In the genomic region with DNA sequence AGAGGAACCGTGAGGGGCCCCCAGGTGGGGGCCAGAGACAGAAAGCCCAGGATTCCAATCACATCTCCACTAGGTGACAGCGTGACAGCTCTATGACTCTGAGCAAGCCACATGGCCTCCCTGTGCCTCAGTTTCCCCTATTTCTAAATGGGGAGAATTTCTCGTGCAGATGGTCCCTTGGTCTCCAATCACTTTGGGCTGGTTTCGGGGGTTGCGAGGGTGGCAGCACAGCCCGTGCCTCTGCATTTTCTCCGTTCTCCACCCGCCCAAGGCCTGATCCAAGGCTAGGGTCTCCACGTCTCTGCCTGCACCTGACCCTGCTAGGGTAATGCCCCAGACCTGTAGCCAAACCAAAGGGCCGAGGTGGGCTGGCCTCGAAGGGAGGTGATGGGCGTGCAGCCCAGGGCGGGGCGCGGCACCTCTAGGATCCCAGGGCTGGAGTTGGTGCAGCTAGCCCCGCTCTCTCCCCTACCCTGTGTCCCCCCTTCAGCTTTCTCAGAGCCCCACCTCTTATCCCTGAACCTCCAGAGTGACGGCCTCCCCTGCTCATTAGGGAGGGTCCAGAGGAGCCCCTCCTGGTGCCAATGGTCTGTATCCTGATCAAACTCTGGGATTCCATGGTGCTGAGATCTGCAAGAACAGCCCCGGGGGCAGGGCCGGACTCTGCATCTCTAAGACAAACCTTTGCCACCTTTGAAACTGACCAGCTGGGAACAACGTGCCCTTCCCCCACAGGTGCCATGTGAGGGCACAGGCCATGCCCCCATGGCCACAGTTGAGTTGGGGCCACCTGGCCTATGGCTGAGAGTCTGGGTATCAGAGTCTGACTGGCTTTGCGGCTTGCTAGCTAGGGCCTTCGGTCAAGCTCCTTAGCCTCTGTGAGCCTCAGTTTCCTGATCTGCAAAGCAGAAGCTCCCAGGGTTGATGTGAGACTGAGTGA, we compare ENCODE assay signal across 8 cellular contexts. TPM values are rescaled to one million over a fixed set of nuclear protein-coding genes. Genes with fewer than 3 reads are reported as not detected.
DNase-seq lines count a peak whose midpoint lies in the region; ATAC-seq and TF ChIP-seq lines count a peak whose summit lies in the region.

No MANE protein-coding gene starts in this region.

- no peak for TF ChIP-seq CTCF in CD8-positive, alpha-beta T cell (IDR thresholded peaks at IDR 0.05)
- no peak for TF ChIP-seq CTCF in GM13977 (IDR thresholded peaks at IDR 0.05; ENCODE audit: extremely low read depth, insufficient read depth, missing control alignments)

- H3K36me3 Mint-ChIP-seq in CD8-positive, alpha-beta T cell: no peaks in the 10 kb centered on the region

- POLR2A ChIA-PET in CD8-positive, alpha-beta T cell (lab: Charles Lee): interaction anchor here (0.8 to 12.5 kb wide), 4 partner anchors 23 to 560 kb away, joined by 3 to 160 read pairs (median 8); partner anchors contain the start of genes CBX7 and RPL3

- no peak overlapping the region for H3K4me3 Mint-ChIP-seq in CD8-positive, alpha-beta T cell

- H3K27me3 ChIP-seq in CD8-positive, alpha-beta T cell (ENCODE audit: insufficient read depth, low read length): no peaks in the 10 kb centered on the region
- no peaks in the 10 kb centered on the region for H3K27me3 ChIP-seq in SJCRH30
- H3K27me3 ChIP-seq in right cardiac atrium (ENCODE audit: control insufficient read depth, insufficient read depth): no peaks in the 10 kb centered on the region

- peaks cover 64% of the 10 kb centered on the region for H3K4me1 ChIP-seq in CD8-positive, alpha-beta T cell (ENCODE audit: insufficient read depth, low read length)
- H3K4me1 ChIP-seq in SJCRH30 (peaks cover 52% of the 10 kb centered on the region), right cardiac atrium (ENCODE audit: control insufficient read depth, insufficient read depth, low read length) (peaks cover 32% of the 10 kb centered on the region)

- H3K27ac ChIP-seq in CD8-positive, alpha-beta T cell (ENCODE audit: low read depth, low read length): peak overlapping the region; percentile 76
- peak overlapping the region; percentile 74 for H3K27ac ChIP-seq in SJCRH30
- peak overlapping the region; percentile 37 for H3K27ac ChIP-seq in right cardiac atrium (ENCODE audit: low read length)

- peak overlapping the region; percentile 94 for H3K27ac Mint-ChIP-seq in CD8-positive, alpha-beta T cell

- H3K4me3 ChIP-seq in CD8-positive, alpha-beta T cell (ENCODE audit: low read depth, low read length): peak overlapping the region; percentile 13
- H3K4me3 ChIP-seq in SJCRH30 (no peak overlapping the region), right cardiac atrium (ENCODE audit: low read length) (no peak overlapping the region)

- in situ Hi-C loops in GM13977 (cut with MboI; ENCODE audit: low pct_unique_long_range_greater_than_20kb, low sequenced_read_pairs, unreplicated experiment): no loop called here

- intact Hi-C loops in CD8-positive, alpha-beta T cell (cut with DNase I, micrococcal nuclease): no loop called here
- intact Hi-C loops in right cardiac atrium (cut with DNase I) (loop anchor here (5.0 to 10.0 kb wide), 4 partner anchors 57 to 69 kb away; partner anchors contain the start of gene PDGFB (in 1 of the 4)), posterior vena cava (cut with DNase I) (no loop called here)

- no peaks in the 10 kb centered on the region for H3K9me3 ChIP-seq in CD8-positive, alpha-beta T cell (ENCODE audit: low read length)
- H3K9me3 ChIP-seq in SJCRH30 (replicated peaks) (no peaks in the 10 kb centered on the region), right cardiac atrium (ENCODE audit: control insufficient read depth, low read length) (no peaks in the 10 kb centered on the region)

- H3K27me3 Mint-ChIP-seq in CD8-positive, alpha-beta T cell (ENCODE audit: low read depth): no peaks in the 10 kb centered on the region

- peak in 1 of 7 experiments; percentile 54 for DNase-seq in CD8-positive, alpha-beta T cell
- DNase-seq in SJCRH30 (peak in 1 of 2 experiments; percentile 22), right cardiac atrium (peak in 2 of 3 donors; percentile 64 to 68), posterior vena cava (ENCODE audit: low spot score) (peak; percentile 72), GM13977 (ENCODE audit: low spot score) (no peak), NCI-H2029 (lab: John Stamatoyannopoulos, UW) (no peak), HuH-7.5 (ENCODE audit: low spot score) (no peak)

- CTCF ChIA-PET in CD8-positive, alpha-beta T cell (lab: Charles Lee): interaction anchor here (12.3 to 18.7 kb wide), 2 partner anchors 130 to 139 kb away, joined by 144 to 386 read pairs; partner anchors contain the start of gene RPL3

- no peaks in the 10 kb centered on the region for H3K36me3 ChIP-seq in CD8-positive, alpha-beta T cell (ENCODE audit: insufficient read depth, low read length)
- H3K36me3 ChIP-seq in SJCRH30: no peaks in the 10 kb centered on the region

- 71% methylated on average over 22 of the region's 22 CpGs for WGBS in right cardiac atrium

- no peak for ATAC-seq in CD8-positive, alpha-beta T cell
- ATAC-seq in right cardiac atrium (peak in 1 of 2 donors; percentile 1), HG02970 (IDR thresholded peaks at IDR 0.05; ENCODE audit: low FRiP score, unreplicated experiment) (no peak)

- H3K9me3 Mint-ChIP-seq in CD8-positive, alpha-beta T cell: no peaks in the 10 kb centered on the region

- H3K4me1 Mint-ChIP-seq in CD8-positive, alpha-beta T cell (ENCODE audit: low read depth): peaks cover 64% of the 10 kb centered on the region

RNA-seq across cellular contexts. Expression of gene CBX7, which starts 22.9 kb away (rescaled TPM):
- 10 to 100 TPM; 34.2 to 37.2 TPM for total RNA-seq in CD8-positive, alpha-beta T cell
- 0.35 and 0.65 TPM in 2 replicates for total RNA-seq in SJCRH30 (2014; rRNA removed; shearing (Covaris generic))
- total RNA-seq in right cardiac atrium: 10 to 100 TPM; 68.1 to 97.9 (median 78.7) TPM
- 69.0 TPM for polyA plus RNA-seq in right cardiac atrium
- 10 to 100 TPM; 50.2 to 55.8 TPM for total RNA-seq in posterior vena cava

Comparison
In these comparisons a context has a peak if more than half of its experiments do, and no peak if none do; other contexts are left out.
1. DNase-seq: peak in right cardiac atrium (2 of 3) and posterior vena cava (single experiment); none in GM13977 (single experiment), NCI-H2029 (single experiment) and HuH-7.5 (single experiment).
2. RNA of gene CBX7, which starts 22.9 kb away (total RNA-seq): 68.1 to 97.9 TPM in right cardiac atrium, 50.2 to 55.8 TPM in posterior vena cava and 34.2 to 37.2 TPM in CD8-positive, alpha-beta T cell; 0.35 to 0.65 TPM in SJCRH30; every median in the first group is over 10 times any median in the second.
3. intact Hi-C loops: an anchor here in right cardiac atrium (5.0 to 10.0 kb wide); none called in CD8-positive, alpha-beta T cell and posterior vena cava.
4. Peak in every context shown above with its lines, with median percentiles within 50 percentile points of each other: H3K27ac ChIP-seq.